ENCODE assay signal across 8 cellular contexts in genomic region chr2:235595420-235596010, GRCh38.
DNase-seq lines count a peak whose midpoint lies in the region; TF ChIP-seq lines count a peak whose summit lies in the region.

No MANE protein-coding gene starts in this region.

- TF ChIP-seq CTCF in MCF 10A (IDR thresholded peaks at IDR 0.05; ENCODE audit: unreplicated experiment), result peak; percentile 76

- TF ChIP-seq EP300 in Ishikawa (IDR thresholded peaks at IDR 0.05; ENCODE audit: borderline replicate concordance), result no peak

- DNase-seq in NCI-H1436 (lab: John Stamatoyannopoulos, UW) (peak; percentile 58), NCI-H1436 treated with DMSO at 0.1 percent for 48 hours (lab: John Stamatoyannopoulos, UW) (no peak), RKO (ENCODE audit: low spot score) (peak; percentile 58), MCF 10A (ENCODE audit: unreplicated experiment) (peak; percentile 76), iPS-NIHi7 (ENCODE audit: extremely low spot score) (peak; percentile 70)
- DNase-seq in stimulated activated CD4-positive, alpha-beta T cell treated with anti-CD3 and anti-CD28 coated beads, Interleukin-2, amount 100 ng/mL, for 24 hours, result peak; percentile 23 to 55
- DNase-seq in stimulated activated naive CD4-positive, alpha-beta T cell (lab: John Stamatoyannopoulos, UW), result no peak

- CTCF ChIA-PET in MCF 10A (lab: Yijun Ruan, JAX), result interaction anchor here (0.6 to 13.3 kb wide), 45 partner anchors 9 to 1428 kb away, joined by 3 to 240 read pairs (median 4); no protein-coding TSS in a partner anchor

- no peaks in the 10 kb centered on the region for H3K27me3 Mint-ChIP-seq in MCF 10A (ENCODE audit: insufficient read depth, unreplicated experiment)

- H3K36me3 Mint-ChIP-seq in MCF 10A (ENCODE audit: insufficient read depth, unreplicated experiment), result peaks cover 21% of the 10 kb centered on the region

- no peaks in the 10 kb centered on the region for H3K9me3 Mint-ChIP-seq in MCF 10A (ENCODE audit: unreplicated experiment)

- H3K4me1 Mint-ChIP-seq in MCF 10A (ENCODE audit: insufficient read depth, unreplicated experiment), result peaks cover 16% of the 10 kb centered on the region

- intact Hi-C loops in MCF 10A (cut with micrococcal nuclease), result loop anchor here (1.0 to 5.0 kb wide), 4 partner anchors 75 to 587 kb away; no protein-coding TSS in a partner anchor

- no TSS peak for BruUV-seq in MCF 10A (replicated peaks; lab: Mats Ljungman, UMichigan)

- TF ChIP-seq RAD21 in Ishikawa (IDR thresholded peaks at IDR 0.05; ENCODE audit: low read depth), result peak; percentile 86

- H3K4me3 Mint-ChIP-seq in MCF 10A (ENCODE audit: unreplicated experiment), result no peak overlapping the region

- no peak overlapping the region for H3K27ac Mint-ChIP-seq in MCF 10A (ENCODE audit: low read depth, unreplicated experiment)

- POLR2A ChIA-PET in MCF 10A (lab: Yijun Ruan, JAX), result interaction anchor here (0.6 to 5.0 kb wide), 6 partner anchors 33 to 459 kb away, joined by 3 to 36 read pairs (median 3); no protein-coding TSS in a partner anchor

TF ChIP-seq in Ishikawa, 13 proteins besides CTCF, POLR2A, EP300 and RAD21:
- TF ChIP-seq MAX (IDR thresholded peaks at IDR 0.05) (0 out of 2 replicates have a peak, but pooled peaks have one; percentile 17), EGR1 (IDR thresholded peaks at IDR 0.05) (no peak)

Comparison
In these comparisons a context has a peak if more than half of its experiments do, and no peak if none do; other contexts are left out.
1. DNase-seq: peak in NCI-H1436 (single experiment), RKO (single experiment), MCF 10A (single experiment), iPS-NIHi7 (single experiment) and stimulated activated CD4-positive, alpha-beta T cell treated with anti-CD3 and anti-CD28 coated beads, Interleukin-2, amount 100 ng/mL, for 24 hours (2 of 2); none in NCI-H1436 treated with DMSO at 0.1 percent for 48 hours (single experiment) and stimulated activated naive CD4-positive, alpha-beta T cell (0 of 6).